9 cellular contexts compared by ENCODE assay signal in genomic region chr1:2801535-2802291, GRCh38. TPM values are rescaled to one million over a fixed set of nuclear protein-coding genes. Genes with fewer than 3 reads are reported as not detected.
DNase-seq lines count a peak whose midpoint lies in the region; ATAC-seq and TF ChIP-seq lines count a peak whose summit lies in the region.
"Had no signal": no experiment of that assay in that cellular context is flagged by ENCODE, and none has a peak within 500 bp of the region (broad histone marks: within the 10 kb centered on the region; RNA-seq: fewer than 3 reads in every experiment).

Gene TTC34, minus strand, starts transcription at chr1:2801693. Its CDS starts 866 bp downstream, at chr1:2800827.

- TF ChIP-seq POLR2A in vagina (IDR thresholded peaks at IDR 0.05), result no peak

- H3K4me3 ChIP-seq in RWPE2 (ENCODE audit: severe bottlenecking) (no peak within 1 kb of the TSS), psoas muscle (no peak within 1 kb of the TSS), vagina (no peak within 1 kb of the TSS), mammary epithelial cell (replicated peaks in 1 of 3; ENCODE audit: insufficient read depth in 1 of 3, low read depth in 2 of 3, low read length in 3 of 3) (no peak within 1 kb of the TSS)

- H3K4me3 Mint-ChIP-seq in brain, result no peak within 1 kb of the TSS
- H3K4me3 Mint-ChIP-seq: T-helper 1 cell treated with Interleukin-12 subunit alpha and Interleukin-12 subunit beta and Interleukin-4 antibody, amounts not matched to agents 30 μg/mL and 1 μg/mL, for 36 hours had no signal

- H4K20me1 ChIP-seq in mammary epithelial cell (ENCODE audit: insufficient read depth, low read length), result no peaks in the 10 kb centered on the region

- H3K27ac ChIP-seq in RWPE2 (ENCODE audit: poor library complexity, severe bottlenecking), result no peak within 1 kb of the TSS
- no peak within 1 kb of the TSS for H3K27ac ChIP-seq in psoas muscle
- H3K27ac ChIP-seq in vagina, result no peak within 1 kb of the TSS
- no peak within 1 kb of the TSS for H3K27ac ChIP-seq in mammary epithelial cell (ENCODE audit: insufficient read depth, low read depth, low read length)

- H3K36me3 Mint-ChIP-seq in brain, result no peaks in the 10 kb centered on the region

- no peak within 1 kb of the TSS for H3K4me2 ChIP-seq in mammary epithelial cell (ENCODE audit: insufficient read depth, low read depth, low read length)

- no peak within 1 kb of the TSS for H3K9ac ChIP-seq in mammary epithelial cell (ENCODE audit: insufficient read depth, low read length)

- dilution Hi-C loops in mammary epithelial cell (cut with HindIII; ENCODE audit: low sequenced_read_pairs), result no loop called here

- no peaks in the 10 kb centered on the region for H3K79me2 ChIP-seq in mammary epithelial cell (ENCODE audit: insufficient read depth, low read length)

- ATAC-seq in RWPE2 (ENCODE audit: low read depth) (peak; percentile 52; the same call in 2 of the 3 replicates), psoas muscle (no peak), GM18868 (IDR thresholded peaks at IDR 0.05; ENCODE audit: unreplicated experiment) (no peak)

- peaks cover 8% of the 10 kb centered on the region for H3K4me1 Mint-ChIP-seq in brain

- no peaks in the 10 kb centered on the region for H3K4me1 ChIP-seq in RWPE2 (ENCODE audit: insufficient read depth, poor library complexity, severe bottlenecking)
- no peaks in the 10 kb centered on the region for H3K4me1 ChIP-seq in psoas muscle
- H3K4me1 ChIP-seq in vagina, result no peaks in the 10 kb centered on the region
- H3K4me1 ChIP-seq in mammary epithelial cell (ENCODE audit: insufficient read depth, low read length), result no peaks in the 10 kb centered on the region

- H3K36me3 ChIP-seq in RWPE2 (ENCODE audit: low read depth) (no peaks in the 10 kb centered on the region), psoas muscle (ENCODE audit: insufficient read depth in 1 of 2, low read depth in 1 of 2) (no peaks in the 10 kb centered on the region), vagina (no peaks in the 10 kb centered on the region), mammary epithelial cell (ENCODE audit: insufficient read depth, low read length) (no peaks in the 10 kb centered on the region)

- DNase-seq in NOMO-1 treated with DMSO at 0.1 percent for 48 hours (lab: John Stamatoyannopoulos, UW; ENCODE audit: unreplicated experiment) (peak; percentile 10), NOMO-1 treated with dmso at 0.1 percent for 144 hours (lab: John Stamatoyannopoulos, UW; ENCODE audit: unreplicated experiment) (no peak), RWPE2 (ENCODE audit: low spot score) (peak; percentile 45), psoas muscle (peak; percentile 13 to 62), vagina (ENCODE audit: extremely low spot score in 2 of 2) (no peak), mammary epithelial cell (no peak)

- H3K9me3 Mint-ChIP-seq in brain, result peaks cover 3 to 40% (median 3%) of the 10 kb centered on the region in 5 experiments
- H3K9me3 Mint-ChIP-seq: T-helper 1 cell treated with Interleukin-12 subunit alpha and Interleukin-12 subunit beta and Interleukin-4 antibody, amounts not matched to agents 30 μg/mL and 1 μg/mL, for 36 hours had no signal

- H2AFZ ChIP-seq in mammary epithelial cell (ENCODE audit: low read depth, low read length), result no peak within 1 kb of the TSS

- TF ChIP-seq CTCF in RWPE2 (IDR thresholded peaks at IDR 0.05; ENCODE audit: poor library complexity, severe bottlenecking) (peak; percentile 21), brain (conservative IDR thresholded peaks at IDR 0.05) (peak; percentile 43 to 68), psoas muscle (IDR thresholded peaks at IDR 0.05) (no peak), vagina (IDR thresholded peaks at IDR 0.05) (no peak), mammary epithelial cell (conservative IDR thresholded peaks at IDR 0.05 in 1 of 2, IDR thresholded peaks at IDR 0.05 in 1 of 2; ENCODE audit: extremely low read depth in 1 of 2, insufficient read depth in 1 of 2, low read depth in 1 of 2, low read length in 2 of 2) (no peak)

- peaks cover 11% of the 10 kb centered on the region for H3K27me3 Mint-ChIP-seq in brain

- 22 to 29% (median 26%) methylated on average over 17 to 21 of the region's 21 CpGs for WGBS in psoas muscle, 3 donors
- 20% methylated on average over 15 of the region's 21 CpGs for WGBS in mammary epithelial cell (ENCODE audit: low coverage, missing lambda C conversion rate)

- in situ Hi-C loops in mammary epithelial cell (cut with MboI; ENCODE audit: low sequenced_read_pairs in 2 of 2), result no loop called here

- H3K9me3 ChIP-seq in RWPE2 (ENCODE audit: severe bottlenecking) (no peaks in the 10 kb centered on the region), psoas muscle (no peaks in the 10 kb centered on the region), vagina (no peaks in the 10 kb centered on the region), mammary epithelial cell (replicated peaks; ENCODE audit: insufficient read depth, low read length) (peaks cover 25% of the 10 kb centered on the region)

- intact Hi-C loops in psoas muscle (cut with DNase I) (no loop called here), vagina (cut with DNase I) (loop anchor here (10.0 kb wide), 1 partner anchor 387 kb away; the partner anchor contains the start of gene PEX10), mammary epithelial cell (cut with micrococcal nuclease) (no loop called here)

- CTCF ChIA-PET in mammary epithelial cell (lab: Charles Lee; ENCODE audit: low non-redundant PET), result no interaction called here

- H3K27ac Mint-ChIP-seq in brain, result no peak within 1 kb of the TSS
- H3K27ac Mint-ChIP-seq: T-helper 1 cell treated with Interleukin-12 subunit alpha and Interleukin-12 subunit beta and Interleukin-4 antibody, amounts not matched to agents 30 μg/mL and 1 μg/mL, for 36 hours had no signal

- no TSS peak for BruUV-seq in mammary epithelial cell (replicated peaks; lab: Mats Ljungman, UMichigan)

- H3K27me3 ChIP-seq in RWPE2 (ENCODE audit: insufficient read depth, poor library complexity, severe bottlenecking) (no peaks in the 10 kb centered on the region), psoas muscle (ENCODE audit: insufficient read depth in 3 of 3, low read length in 2 of 3) (peaks cover 0 to 43% (median 11%) of the 10 kb centered on the region in 3 donors), vagina (no peaks in the 10 kb centered on the region), mammary epithelial cell (ENCODE audit: insufficient read depth, low read length) (no peaks in the 10 kb centered on the region)

RNA-seq across cellular contexts. Expression of gene TTC34, which starts in this region (rescaled TPM):
- polyA plus RNA-seq in brain (ENCODE audit: insufficient read depth, low read depth, low replicate concordance) (0.12 TPM), psoas muscle (under 1 TPM; 0.01 to 0.03 (median 0.01) TPM), mammary epithelial cell (0.03 TPM)
- total RNA-seq in psoas muscle (under 1 TPM; 0.04 to 0.15 (median 0.06) TPM), vagina (under 0.01 TPM), mammary epithelial cell (under 1 TPM; 0.17 to 0.75 TPM)
- not detected for polyA minus RNA-seq in mammary epithelial cell

Comparison
In these comparisons a context has a peak if more than half of its experiments do, and no peak if none do; other contexts are left out.
1. DNase-seq: peak in NOMO-1 treated with DMSO at 0.1 percent for 48 hours (single experiment) and RWPE2 (single experiment); none in NOMO-1 treated with dmso at 0.1 percent for 144 hours (single experiment), vagina (0 of 2) and mammary epithelial cell (single experiment).
2. Peak in DNase-seq in psoas muscle; RNA of the gene not detected or under 1 TPM.
3. CTCF ChIP-seq: peak in RWPE2 (single experiment) and brain (2 of 2); none in psoas muscle (single experiment), vagina (0 of 3) and mammary epithelial cell (0 of 2).